Comparison of ENCODE assay signal across 7 cellular contexts in genomic region chr14:105092124-105092911, GRCh38. TPM values are rescaled to one million over a fixed set of nuclear protein-coding genes. Genes with fewer than 3 reads are reported as not detected.
A peak's percentile ranks its signal among the peaks of the same experiment; 100 is the strongest.
DNase-seq lines count a peak whose midpoint lies in the region; ATAC-seq, FAIRE-seq and TF ChIP-seq lines count a peak whose summit lies in the region.

No MANE protein-coding gene starts in this region.

- H3K36me3 ChIP-seq in prostate gland: no peaks in the 10 kb centered on the region

- no peaks in the 10 kb centered on the region for H3K9me3 ChIP-seq in prostate gland

- no peaks in the 10 kb centered on the region for H3K27me3 ChIP-seq in prostate gland (replicated peaks; ENCODE audit: insufficient read depth)

- peak; percentile 41 for FAIRE-seq in H54 (lab: Jason Lieb, UNC)

- ATAC-seq in GM19324 (IDR thresholded peaks at IDR 0.05; ENCODE audit: low FRiP score, unreplicated experiment): no peak

- WGBS in prostate gland: 29% methylated on average over 22 of the region's 25 CpGs

- H3K4me1 ChIP-seq in prostate gland (replicated peaks): peaks cover 35% of the 10 kb centered on the region

- intact Hi-C loops in prostate gland (cut with DNase I): loop anchor here (5.0 to 10.0 kb wide), 3 partner anchors 112 to 260 kb away; no protein-coding TSS in a partner anchor

- no peak for TF ChIP-seq POLR2A in H54 (IDR thresholded peaks at IDR 0.05; ENCODE audit: low read depth, low read length)
- TF ChIP-seq POLR2A in prostate gland (IDR thresholded peaks at IDR 0.05): no peak

- H3K4me3 ChIP-seq in fibroblast of mammary gland (ENCODE audit: control insufficient read depth, low read depth, low read length): peak overlapping the region; percentile 35
- H3K4me3 ChIP-seq in prostate gland: peak overlapping the region; percentile 63 to 71

- TF ChIP-seq CTCF in fibroblast of mammary gland (conservative IDR thresholded peaks at IDR 0.05; ENCODE audit: control insufficient read depth, insufficient read depth, low read depth, low read length) (no peak), prostate gland (IDR thresholded peaks at IDR 0.05) (no peak), GM10266 (IDR thresholded peaks at IDR 0.05; ENCODE audit: control insufficient read depth, insufficient read depth, low read depth, missing control alignments) (no peak)

- peak; percentile 68 for DNase-seq in H54 (ENCODE audit: insufficient read length, low spot score)
- peak; percentile 90 for DNase-seq in SW480 (ENCODE audit: low spot score)
- no peak for DNase-seq in fibroblast of mammary gland (ENCODE audit: low read depth)
- no peak for DNase-seq in prostate gland (ENCODE audit: low spot score)
- no peak for DNase-seq in NCI-H1105 treated with DMSO at 0.1 percent for 48 hours (lab: John Stamatoyannopoulos, UW)
- DNase-seq in GM10266 (ENCODE audit: extremely low spot score): no peak

- H3K27ac ChIP-seq in prostate gland: peak overlapping the region; percentile 83 to 93

RNA-seq across cellular contexts. Expression of gene GPR132, which starts 27.1 kb away (rescaled TPM):
- 1 to 10 TPM in 1 of 2 donors, under 1 TPM in 1; 0.68 to 1.4 TPM for total RNA-seq in prostate gland

Comparison
In these comparisons a context has a peak if more than half of its experiments do, and no peak if none do; other contexts are left out.
1. DNase-seq: peak in H54 (single experiment) and SW480 (single experiment); none in fibroblast of mammary gland (single experiment), prostate gland (single experiment), NCI-H1105 treated with DMSO at 0.1 percent for 48 hours (single experiment) and GM10266 (single experiment).